1 cellular context compared by ENCODE assay signal in genomic region chr6:25489399-25489798, GRCh38.
TF ChIP-seq lines count a peak whose summit lies in the region.

No MANE protein-coding gene starts in this region.

TF ChIP-seq in GM23338, 12 proteins besides CTCF, POLR2A, EP300 and RAD21 (continued from another document):
- TF ChIP-seq ETS1 (IDR thresholded peaks at IDR 0.05) = no peak
TF ChIP-seq in GM23338: peak in this region for 0.
